In genomic region chr5:135227064-135228022, GRCh38 we compare ENCODE assay signal across 16 cellular contexts.
"Had no signal": no experiment of that assay in that cellular context is flagged by ENCODE, and none has a peak within 500 bp of the region (broad histone marks: within the 10 kb centered on the region; RNA-seq: fewer than 3 reads in every experiment).

No MANE protein-coding gene starts in this region.

- H3K4me3 Mint-ChIP-seq: activated T-helper 17 cell treated with anti-CD3 and anti-CD28 coated beads, Interleukin-2, amount 50 U/mL, for 72 hours had no signal

- H3K27ac Mint-ChIP-seq: activated T-helper 17 cell treated with anti-CD3 and anti-CD28 coated beads, Interleukin-2, amount 50 U/mL, for 72 hours had no signal

- H3K27me3 ChIP-seq: ascending aorta, breast epithelium, gastrocnemius medialis, heart right ventricle, neutrophil had no signal

- H3K9me3 ChIP-seq: ascending aorta, breast epithelium, gastrocnemius medialis, heart right ventricle, neutrophil, thoracic aorta had no signal

- H3K27ac ChIP-seq: ascending aorta, breast epithelium, epithelial cell of prostate, gastrocnemius medialis, heart right ventricle, neutrophil, thoracic aorta had no signal

- H3K9me3 Mint-ChIP-seq: activated T-helper 17 cell treated with anti-CD3 and anti-CD28 coated beads, Interleukin-2, amount 50 U/mL, for 72 hours had no signal

- H3K4me1 Mint-ChIP-seq: activated T-helper 17 cell treated with anti-CD3 and anti-CD28 coated beads, Interleukin-2, amount 50 U/mL, for 72 hours had no signal

- DNase-seq: activated CD4-positive, alpha-beta T cell treated with anti-CD3 and anti-CD28 coated beads, Interleukin-2, amount 50 U/mL, for 1 hour; activated naive CD4-positive, alpha-beta T cell treated with Interleukin-2 at 50 U/mL for 16 hours; activated T-cell treated with anti-CD3 and anti-CD28 coated beads for 4 hours; gastrocnemius medialis; heart right ventricle; left colon; right cardiac atrium; stimulated activated CD4-positive, alpha-beta T cell treated with anti-CD3 and anti-CD28 coated beads, Interleukin-2, amount 100 ng/mL, for 24 hours; T-helper 9 cell had no signal

- H3K4me3 ChIP-seq: ascending aorta, breast epithelium, gastrocnemius medialis, heart right ventricle, lung, thoracic aorta had no signal

- H3K4me1 ChIP-seq: breast epithelium had no signal

- H3K36me3 ChIP-seq: ascending aorta, breast epithelium, gastrocnemius medialis, heart right ventricle, neutrophil, thoracic aorta had no signal
